1 cellular context compared by ENCODE assay signal in genomic region chr15:30062881-30063280, GRCh38.
TF ChIP-seq lines count a peak whose summit lies in the region.

No MANE protein-coding gene starts in this region.

TF ChIP-seq in HepG2, 621 proteins besides CTCF, POLR2A, EP300 and RAD21:
- TF ChIP-seq, protein P1, sequence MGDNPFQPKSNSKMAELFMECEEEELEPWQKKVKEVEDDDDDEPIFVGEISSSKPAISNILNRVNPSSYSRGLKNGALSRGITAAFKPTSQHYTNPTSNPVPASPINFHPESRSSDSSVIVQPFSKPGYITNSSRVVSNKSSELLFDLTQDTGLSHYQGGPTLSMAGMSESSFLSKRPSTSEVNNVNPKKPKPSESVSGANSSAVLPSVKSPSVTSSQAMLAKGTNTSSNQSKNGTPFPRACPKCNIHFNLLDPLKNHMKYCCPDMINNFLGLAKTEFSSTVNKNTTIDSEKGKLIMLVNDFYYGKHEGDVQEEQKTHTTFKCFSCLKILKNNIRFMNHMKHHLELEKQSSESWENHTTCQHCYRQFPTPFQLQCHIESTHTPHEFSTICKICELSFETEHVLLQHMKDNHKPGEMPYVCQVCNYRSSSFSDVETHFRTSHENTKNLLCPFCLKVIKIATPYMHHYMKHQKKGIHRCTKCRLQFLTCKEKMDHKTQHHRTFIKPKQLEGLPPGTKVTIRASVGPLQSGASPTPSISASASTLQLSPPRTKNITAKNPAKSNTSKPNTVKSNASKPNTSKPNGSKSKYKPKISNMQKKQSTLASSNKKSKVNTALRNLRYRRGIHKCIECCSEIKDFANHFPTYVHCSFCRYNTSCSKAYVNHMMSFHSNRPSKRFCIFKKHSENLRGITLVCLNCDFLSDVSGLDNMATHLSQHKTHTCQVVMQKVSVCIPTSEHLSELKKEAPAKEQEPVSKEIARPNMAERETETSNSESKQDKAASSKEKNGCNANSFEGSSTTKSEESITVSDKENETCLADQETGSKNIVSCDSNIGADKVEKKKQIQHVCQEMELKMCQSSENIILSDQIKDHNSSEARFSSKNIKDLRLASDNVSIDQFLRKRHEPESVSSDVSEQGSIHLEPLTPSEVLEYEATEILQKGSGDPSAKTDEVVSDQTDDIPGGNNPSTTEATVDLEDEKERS (CRISPR knock-in tag; IDR thresholded peaks at IDR 0.05), result no peak
- no peak for TF ChIP-seq ZNF331 (CRISPR knock-in tag; IDR thresholded peaks at IDR 0.05)
- peak in 1 of 2 experiments; percentile 37; a peak in 1 of 4 replicates for TF ChIP-seq MAFK (conservative IDR thresholded peaks at IDR 0.05 in 1 of 2, IDR thresholded peaks at IDR 0.05 in 1 of 2; ENCODE audit: low read length in 2 of 2)
- no peak for TF ChIP-seq SRSF9 (IDR thresholded peaks at IDR 0.05; ENCODE audit: borderline replicate concordance, insufficient read depth, low read depth, low read length, poor library complexity, severe bottlenecking)
- no peak for TF ChIP-seq ZNF101 (CRISPR knock-in tag; IDR thresholded peaks at IDR 0.05; ENCODE audit: borderline replicate concordance, low read depth)
- TF ChIP-seq KDM6A (CRISPR knock-in tag; IDR thresholded peaks at IDR 0.05; ENCODE audit: low read depth), result no peak
- no peak for TF ChIP-seq NPAS2 (CRISPR knock-in tag; IDR thresholded peaks at IDR 0.05; ENCODE audit: borderline replicate concordance)
- no peak for TF ChIP-seq ZNF124 (CRISPR knock-in tag; IDR thresholded peaks at IDR 0.05)
- TF ChIP-seq THAP9 (CRISPR knock-in tag; IDR thresholded peaks at IDR 0.05; ENCODE audit: borderline replicate concordance), result no peak
- TF ChIP-seq MAFF (IDR thresholded peaks at IDR 0.05; ENCODE audit: low read depth, low read length), result 0 out of 2 replicates have a peak, but pooled peaks have one; percentile 1
- no peak for TF ChIP-seq ZNF441 (CRISPR knock-in tag; IDR thresholded peaks at IDR 0.05; ENCODE audit: borderline replicate concordance)
- TF ChIP-seq ZNF790 (CRISPR knock-in tag; IDR thresholded peaks at IDR 0.05; ENCODE audit: borderline replicate concordance), result no peak
TF ChIP-seq in HepG2: peak in this region for 2.
